In the genomic region with DNA sequence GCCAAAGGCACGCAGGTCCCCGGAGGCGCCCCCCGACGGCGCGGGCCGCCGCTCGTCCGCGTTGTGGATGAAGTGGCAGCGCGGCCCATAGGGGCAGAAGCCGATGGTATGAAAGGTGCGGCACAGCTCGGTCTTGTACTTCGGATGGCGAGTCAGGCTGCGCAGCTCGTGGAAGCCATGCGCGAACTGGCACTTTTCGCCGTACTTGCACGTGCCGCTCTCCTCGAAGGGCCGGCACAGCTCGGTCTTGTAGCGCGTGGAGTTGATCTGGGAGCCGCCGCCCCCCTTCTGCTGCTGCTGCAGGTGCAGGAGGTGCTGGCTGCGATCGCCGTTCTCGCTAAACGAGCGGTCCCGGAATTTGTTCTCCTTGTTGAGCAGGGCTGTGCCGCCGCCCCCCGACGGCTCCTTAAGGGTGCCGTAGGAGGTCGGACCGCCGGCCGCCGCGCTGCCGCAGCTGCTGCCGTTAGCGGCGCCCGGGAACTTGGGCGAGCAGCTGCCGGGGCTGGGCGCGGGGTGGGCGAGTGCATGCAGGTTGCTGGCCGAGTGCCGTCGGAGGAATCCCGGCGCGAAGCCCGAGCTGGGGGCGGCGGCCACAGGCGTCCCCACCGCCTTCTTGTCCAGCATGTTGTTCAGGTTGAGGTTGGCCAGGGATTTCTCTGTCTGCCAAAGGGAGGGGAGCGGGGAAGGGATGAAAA, we compare ENCODE assay signal across 8 cellular contexts. TPM values are rescaled to one million over a fixed set of nuclear protein-coding genes. Genes with fewer than 3 reads are reported as not detected.
A peak's percentile ranks its signal among the peaks of the same experiment; 100 is the strongest.
DNase-seq lines count a peak whose midpoint lies in the region; ATAC-seq, FAIRE-seq and TF ChIP-seq lines count a peak whose summit lies in the region.

No MANE protein-coding gene starts in this region.

- peak overlapping the region; percentile 75 to 95 (median 89) for H3K4me3 ChIP-seq in BLaER1 treated with 17β-estradiol and CSF1 and Interleukin-3, amounts not matched to agents 10 nM and 100 nM
- peak overlapping the region; percentile 80 to 97 (median 89) for H3K4me3 ChIP-seq in HepG2 (replicated peaks in 1 of 3; ENCODE audit: insufficient read depth in 1 of 3, low read depth in 2 of 3, low read length in 3 of 3)

- H2AFZ ChIP-seq in HepG2 (ENCODE audit: low read length), result no peak overlapping the region

- peak overlapping the region; percentile 88 to 100 (median 97) for H3K27ac ChIP-seq in BLaER1 treated with 17β-estradiol and CSF1 and Interleukin-3, amounts not matched to agents 10 nM and 100 nM
- peak overlapping the region; percentile 95 for H3K27ac ChIP-seq in HepG2 (ENCODE audit: extremely low read length, insufficient read depth, low read length)

- no peak for ATAC-seq in WTC11
- ATAC-seq in HepG2, result no peak
- no peak for ATAC-seq in HG03460 (IDR thresholded peaks at IDR 0.05; ENCODE audit: unreplicated experiment)
- ATAC-seq in GM18858 (IDR thresholded peaks at IDR 0.05; ENCODE audit: unreplicated experiment), result no peak

- no peaks in the 10 kb centered on the region for H3K27me3 ChIP-seq in BLaER1 treated with 17β-estradiol and CSF1 and Interleukin-3, amounts not matched to agents 10 nM and 100 nM
- no peaks in the 10 kb centered on the region; a peak in 1 of 5 replicates for H3K27me3 ChIP-seq in HepG2 (ENCODE audit: control insufficient read depth in 1 of 2, insufficient read depth in 2 of 2, low read length in 2 of 2)

- peak overlapping the region; percentile 36 to 99 (median 96); a peak in 20 of 22 replicates for H3K4me2 ChIP-seq in BLaER1 treated with 17β-estradiol and CSF1 and Interleukin-3, amounts not matched to agents 10 nM and 100 nM
- peak overlapping the region; percentile 99 for H3K4me2 ChIP-seq in HepG2 (ENCODE audit: low read depth, low read length)

- in situ Hi-C loops in HepG2 (cut with HindIII; ENCODE audit: extremely low pct_ligation_motif_present, low pct_unique_long_range_greater_than_20kb), result loop anchor here (5.0 to 10.0 kb wide), 6 partner anchors 60 to 398 kb away; no protein-coding TSS in a partner anchor

- no peak for FAIRE-seq in HepG2 (lab: Jason Lieb, UNC)

- H3K27ac Mint-ChIP-seq in WTC11, result no peak overlapping the region

- no peak; the same call in 1 of the 2 replicates for TF ChIP-seq RAD21 in HepG2 (CRISPR knock-in tag; IDR thresholded peaks at IDR 0.05)

- TSS peak; percentile 52 for BruUV-seq in HepG2 (replicated peaks; lab: Mats Ljungman, UMichigan)

- DNase-seq in HK-2 (ENCODE audit: unreplicated experiment) (peak; percentile 56), WTC11 (ENCODE audit: low spot score) (peak; percentile 48), HepG2 (ENCODE audit: low spot score) (no peak)
- peak; percentile 67 for DNase-seq in central memory CD4-positive, alpha-beta T cell
- peak in 2 of 3 donors; percentile 46 to 57 for DNase-seq in stimulated activated CD4-positive, alpha-beta T cell treated with anti-CD3 and anti-CD28 coated beads, TNF-alpha, amount 100 ng/mL, for 1 hour (ENCODE audit: low read depth in 3 of 3, low spot score in 1 of 3)

- whole genome bisulfite sequencing in HepG2 (ENCODE audit: low lambda C conversion rate), result under 1% methylated on average over 24 of the region's 74 CpGs

- TF ChIP-seq EP300 in HepG2 (IDR thresholded peaks at IDR 0.05; ENCODE audit: low read depth in 2 of 2, low read length in 2 of 2), result no peak
- TF ChIP-seq EP300 in HepG2 (CRISPR knock-in tag; IDR thresholded peaks at IDR 0.05; ENCODE audit: borderline replicate concordance), result no peak

- POLR2A ChIA-PET in WTC11 (lab: Charles Lee) (interaction anchor here (1.1 kb wide), 1 partner anchor 45 kb away, joined by 7 read pairs; no protein-coding TSS in a partner anchor), HepG2 (lab: Yijun Ruan, JAX) (interaction anchor here (0.7 to 13.7 kb wide), 21 partner anchors 18 to 298 kb away, joined by 3 to 324 read pairs (median 5); no protein-coding TSS in a partner anchor)

- H3K4me3 Mint-ChIP-seq in WTC11, result peak overlapping the region; percentile 82

- intact Hi-C loops in HepG2 (cut with micrococcal nuclease; ENCODE audit: unreplicated experiment), result loop anchor here (5.0 kb wide), 1 partner anchor 203 kb away; no protein-coding TSS in a partner anchor

- H3K9ac ChIP-seq in BLaER1 treated with 17β-estradiol and CSF1 and Interleukin-3, amounts not matched to agents 10 nM and 100 nM, result peak overlapping the region; percentile 91 to 100 (median 98)
- H3K9ac ChIP-seq in HepG2 (ENCODE audit: insufficient read depth, low read depth, low read length), result peak overlapping the region; percentile 96

- TF ChIP-seq POLR2A in HepG2 (IDR thresholded peaks at IDR 0.05; ENCODE audit: insufficient read depth in 1 of 2, low read depth in 2 of 2, low read length in 2 of 2), result no peak

- H3K36me3 Mint-ChIP-seq in WTC11, result peaks cover 15% of the 10 kb centered on the region

- peaks cover 38 to 59% (median 48%) of the 10 kb centered on the region in 11 experiments for H4K20me1 ChIP-seq in BLaER1 treated with 17β-estradiol and CSF1 and Interleukin-3, amounts not matched to agents 10 nM and 100 nM
- peaks cover 39% of the 10 kb centered on the region for H4K20me1 ChIP-seq in HepG2 (ENCODE audit: insufficient read depth, low read length)

- CTCF ChIA-PET in WTC11 (lab: Charles Lee), result interaction anchor here (1.0 to 2.6 kb wide), 10 partner anchors 17 to 250 kb away, joined by 3 to 20 read pairs (median 4); no protein-coding TSS in a partner anchor
- CTCF ChIA-PET in HepG2 (lab: Yijun Ruan, JAX; ENCODE audit: low intra/inter-chr PET ratio, low total read pairs), result interaction anchor here (1.8 kb wide), 1 partner anchor 56 kb away, joined by 6 read pairs; no protein-coding TSS in a partner anchor

- peaks cover 25 to 53% (median 39%) of the 10 kb centered on the region in 10 experiments for H3K4me1 ChIP-seq in BLaER1 treated with 17β-estradiol and CSF1 and Interleukin-3, amounts not matched to agents 10 nM and 100 nM
- peaks cover 54% of the 10 kb centered on the region for H3K4me1 ChIP-seq in HepG2 (ENCODE audit: insufficient read depth, low read length)

- H3K4me1 Mint-ChIP-seq in WTC11, result peaks cover 58% of the 10 kb centered on the region

- H3K9me3 Mint-ChIP-seq in WTC11, result no peaks in the 10 kb centered on the region

- peaks cover 37 to 51% (median 43%) of the 10 kb centered on the region in 11 experiments for H3K36me3 ChIP-seq in BLaER1 treated with 17β-estradiol and CSF1 and Interleukin-3, amounts not matched to agents 10 nM and 100 nM
- peaks cover 3 to 13% of the 10 kb centered on the region in 2 experiments for H3K36me3 ChIP-seq in HepG2 (replicated peaks in 1 of 2; ENCODE audit: control insufficient read depth in 1 of 2, insufficient read depth in 2 of 2, low read length in 2 of 2)

- no peaks in the 10 kb centered on the region for H3K27me3 Mint-ChIP-seq in WTC11 (ENCODE audit: low read depth)

- peaks cover 0 to 13% (median 0%) of the 10 kb centered on the region in 11 experiments; a peak in 7 of 22 replicates for H3K9me3 ChIP-seq in BLaER1 treated with 17β-estradiol and CSF1 and Interleukin-3, amounts not matched to agents 10 nM and 100 nM (replicated peaks in 1 of 11)
- no peaks in the 10 kb centered on the region for H3K9me3 ChIP-seq in HepG2 (ENCODE audit: low read length)

- TF ChIP-seq CTCF in WTC11 (IDR thresholded peaks at IDR 0.05) (no peak), HepG2 (CRISPR knock-in tag; IDR thresholded peaks at IDR 0.05) (peak; percentile 2; the same call in 1 of the 2 replicates)

- H3K79me2 ChIP-seq in HepG2 (ENCODE audit: insufficient read depth, low read length), result peaks cover 58% of the 10 kb centered on the region

TF ChIP-seq in HepG2, 621 proteins besides CTCF, POLR2A, EP300 and RAD21 (continues in another document):
- peak; percentile 78; the same call in 1 of the 2 replicates for TF ChIP-seq KDM3A (CRISPR knock-in tag; IDR thresholded peaks at IDR 0.05; ENCODE audit: low read depth)

RNA-seq across cellular contexts. Expression of gene ZFP36L2, which starts 1.2 kb away (rescaled TPM):
- total RNA-seq in WTC11 (2021) (50.4 to 63.4 TPM (median 61.6 TPM) in 3 replicates), HepG2 (2016; rRNA removed; fragmentation: Illumina TruSeq; extraction: Trizol) (21.8 and 32.5 TPM in 2 replicates)
- total RNA-seq in HepG2 (2016; cell fraction: cytosol; rRNA removed; fragmentation: Illumina TruSeq; extraction: Trizol; ENCODE audit: low read depth), result 10.9 and 11.1 TPM in 2 replicates
- total RNA-seq in HepG2 (2016; cell fraction: insoluble cytoplasmic fraction; rRNA removed; fragmentation: Illumina TruSeq; extraction: Trizol), result 20.7 and 30.7 TPM in 2 replicates
- total RNA-seq in HepG2 (2016; cell fraction: membrane; rRNA removed; fragmentation: Illumina TruSeq; extraction: Trizol), result 45.2 and 45.6 TPM in 2 replicates
- total RNA-seq in HepG2 (2016; cell fraction: nucleus; rRNA removed; fragmentation: Illumina TruSeq; extraction: Trizol), result 28.9 and 31.5 TPM in 2 replicates
- polyA plus RNA-seq in HepG2 (2011; rRNA removed), result 11.2 and 12.5 TPM in 2 replicates
- polyA plus RNA-seq in HepG2 (2011; cell fraction: cytosol; rRNA removed), result 6.8 and 9.1 TPM in 2 replicates
- polyA plus RNA-seq in HepG2 (2011; cell fraction: nucleus; rRNA removed), result 13.5 and 16.7 TPM in 2 replicates
- 52.4 and 60.8 TPM in 2 replicates for polyA plus RNA-seq in HepG2 (2012)
- 10.6 and 12.4 TPM in 2 replicates for polyA plus RNA-seq in HepG2 (2016; cell fraction: cytosol; fragmentation: Illumina TruSeq; extraction: Trizol; ENCODE audit: low read depth)
- polyA plus RNA-seq in HepG2 (2016; cell fraction: insoluble cytoplasmic fraction; fragmentation: Illumina TruSeq; extraction: Trizol; ENCODE audit: low read depth), result 78.1 and 90.4 TPM in 2 replicates
- 44.3 and 47.5 TPM in 2 replicates for polyA plus RNA-seq in HepG2 (2016; cell fraction: membrane; fragmentation: Illumina TruSeq; extraction: Trizol; ENCODE audit: low read depth)
- 95.3 and 99.0 TPM in 2 replicates for polyA plus RNA-seq in HepG2 (2016; cell fraction: nucleus; fragmentation: Illumina TruSeq; extraction: Trizol; ENCODE audit: insufficient read depth, low read depth)
- 3.9 and 12.4 TPM in 2 replicates for polyA minus RNA-seq in HepG2 (2011; rRNA and poly(A)+ RNA removed; ENCODE audit: low replicate concordance)
- polyA minus RNA-seq in HepG2 (2011; cell fraction: cytosol; rRNA and poly(A)+ RNA removed), result 25.5 and 27.1 TPM in 2 replicates
- polyA minus RNA-seq in HepG2 (2011; cell fraction: nucleus; rRNA and poly(A)+ RNA removed), result 10.1 and 12.1 TPM in 2 replicates
